20 cellular contexts compared by ENCODE assay signal in genomic region chr5:97560176-97560993, GRCh38.
DNase-seq lines count a peak whose midpoint lies in the region; ATAC-seq and TF ChIP-seq lines count a peak whose summit lies in the region.
"Had no signal": no experiment of that assay in that cellular context is flagged by ENCODE, and none has a peak within 500 bp of the region (broad histone marks: within the 10 kb centered on the region; RNA-seq: fewer than 3 reads in every experiment).

No MANE protein-coding gene starts in this region.

- H3K27me3 ChIP-seq in mammary epithelial cell (ENCODE audit: insufficient read depth, low read length): no peaks in the 10 kb centered on the region

- WGBS in mammary epithelial cell (ENCODE audit: low coverage, missing lambda C conversion rate): 0% methylated on average over 2 of the region's 2 CpGs

- H4K20me1 ChIP-seq in mammary epithelial cell (ENCODE audit: insufficient read depth, low read length): no peaks in the 10 kb centered on the region

- in situ Hi-C loops in G401 (cut with HindIII; ENCODE audit: low sequenced_read_pairs): no loop called here
- in situ Hi-C loops in mammary epithelial cell (cut with MboI; ENCODE audit: low sequenced_read_pairs in 2 of 2): no loop called here

- H3K4me2 ChIP-seq in mammary epithelial cell (ENCODE audit: insufficient read depth, low read depth, low read length): peak overlapping the region; percentile 40

- CTCF ChIA-PET in mammary epithelial cell (lab: Charles Lee; ENCODE audit: low non-redundant PET): interaction anchor here (1.0 kb wide), 1 partner anchor 27 kb away, joined by 3 read pairs; no protein-coding TSS in a partner anchor

- TF ChIP-seq CTCF in mammary epithelial cell (conservative IDR thresholded peaks at IDR 0.05 in 1 of 2, IDR thresholded peaks at IDR 0.05 in 1 of 2; ENCODE audit: extremely low read depth in 1 of 2, insufficient read depth in 1 of 2, low read depth in 1 of 2, low read length in 2 of 2): no peak
- no peak for TF ChIP-seq CTCF in retinal pigment epithelial cell (conservative IDR thresholded peaks at IDR 0.05; ENCODE audit: low read depth, low read length)

- no peaks in the 10 kb centered on the region for H3K36me3 ChIP-seq in mammary epithelial cell (ENCODE audit: insufficient read depth, low read length)

- peak overlapping the region; percentile 81 for H3K27ac ChIP-seq in mammary epithelial cell (ENCODE audit: insufficient read depth, low read depth, low read length)
- H3K27ac ChIP-seq: C4-2B had no signal

- H3K9ac ChIP-seq in mammary epithelial cell (ENCODE audit: insufficient read depth, low read length): no peak overlapping the region

- intact Hi-C loops in mammary epithelial cell (cut with micrococcal nuclease): loop anchor here (5.0 kb wide), 1 partner anchor 67 kb away; no protein-coding TSS in a partner anchor

- DNase-seq in G401 (ENCODE audit: low spot score) (peak; percentile 3), mammary epithelial cell (peak; percentile 80), globus pallidus (ENCODE audit: low spot score) (peak; percentile 35), retinal pigment epithelial cell (ENCODE audit: low read depth) (peak; percentile 20), NCI-H187 (lab: John Stamatoyannopoulos, UW) (no peak), RPMI8226 (no peak)
- DNase-seq in stimulated activated CD4-positive, alpha-beta T cell treated with anti-CD3 and anti-CD28 coated beads, Interleukin-15, amount 100 ng/mL, for 24 hours: no peak
- DNase-seq: DMS 273 treated with DMSO at 0.1 percent for 48 hours, DND-41, GDM1, H9, NCI-H1105, NCI-H1694 treated with DMSO at 0.1 percent for 48 hours, NCI-H2107, NCI-H510A, NCI-H774, OCI-M1, SIG-M5 had no signal

- no TSS peak for BruUV-seq in mammary epithelial cell (replicated peaks; lab: Mats Ljungman, UMichigan)

- peak overlapping the region; percentile 55 for H2AFZ ChIP-seq in mammary epithelial cell (ENCODE audit: low read depth, low read length)

- H3K79me2 ChIP-seq in mammary epithelial cell (ENCODE audit: insufficient read depth, low read length): no peaks in the 10 kb centered on the region

- dilution Hi-C loops in mammary epithelial cell (cut with HindIII; ENCODE audit: low sequenced_read_pairs): no loop called here

- H3K9me3 ChIP-seq in mammary epithelial cell (replicated peaks; ENCODE audit: insufficient read depth, low read length): no peaks in the 10 kb centered on the region

- H3K4me3 ChIP-seq in mammary epithelial cell (replicated peaks in 1 of 3; ENCODE audit: insufficient read depth in 1 of 3, low read depth in 2 of 3, low read length in 3 of 3) (no peak overlapping the region), retinal pigment epithelial cell (ENCODE audit: low read length) (no peak overlapping the region)

- ATAC-seq in activated CD4-positive, CD25-positive, alpha-beta regulatory T cell treated with anti-CD3 and anti-CD28 coated beads, Interleukin-2, amount 50 U/mL, for 24 hours: no peak

- H3K4me1 ChIP-seq in mammary epithelial cell (ENCODE audit: insufficient read depth, low read length): peaks cover 18% of the 10 kb centered on the region

Comparison
In these comparisons a context has a peak if more than half of its experiments do, and no peak if none do; other contexts are left out.
1. DNase-seq: peak in G401 (single experiment), mammary epithelial cell (single experiment), globus pallidus (single experiment) and retinal pigment epithelial cell (single experiment); none in NCI-H187 (0 of 2), RPMI8226 (single experiment) and stimulated activated CD4-positive, alpha-beta T cell treated with anti-CD3 and anti-CD28 coated beads, Interleukin-15, amount 100 ng/mL, for 24 hours (single experiment).